In genomic region chr13:44272692-44273091, GRCh38 we compare ENCODE assay signal across 14 cellular contexts.
DNase-seq lines count a peak whose midpoint lies in the region; ATAC-seq and TF ChIP-seq lines count a peak whose summit lies in the region.
"Had no signal": no experiment of that assay in that cellular context is flagged by ENCODE, and none has a peak within 500 bp of the region (broad histone marks: within the 10 kb centered on the region; RNA-seq: fewer than 3 reads in every experiment).

No MANE protein-coding gene starts in this region.

- no peak overlapping the region for H3K4me3 Mint-ChIP-seq in HFFc6
- H3K4me3 Mint-ChIP-seq in CD14-positive monocyte, result no peak overlapping the region
- H3K4me3 Mint-ChIP-seq: brain had no signal

- DNase-seq in AG10803 (ENCODE audit: low read depth) (peak; percentile 8), HFFc6 (peak; percentile 39), coronary artery (ENCODE audit: low spot score) (peak; percentile 71), osteoblast (ENCODE audit: insufficient read length, low spot score, missing footprints) (peak; percentile 72), cortex of kidney (lab: John Stamatoyannopoulos, UW) (no peak), CD14-positive monocyte (ENCODE audit: low spot score) (no peak), GOT3 (lab: John Stamatoyannopoulos, UW) (no peak)
- DNase-seq: activated CD4-positive, alpha-beta T cell treated with anti-CD3 and anti-CD28 coated beads, Interleukin-2, amount 50 U/mL, for 48 hours; KBM-7; NCI-H1436 treated with DMSO at 0.1 percent for 48 hours; NCI-H510A treated with DMSO at 0.1 percent for 48 hours had no signal

- H3K36me3 Mint-ChIP-seq in HFFc6 (ENCODE audit: low read depth), result no peaks in the 10 kb centered on the region
- H3K36me3 Mint-ChIP-seq in CD14-positive monocyte, result no peaks in the 10 kb centered on the region
- H3K36me3 Mint-ChIP-seq: brain had no signal

- no peaks in the 10 kb centered on the region for H4K20me1 ChIP-seq in osteoblast (ENCODE audit: insufficient read depth, low read length)

- no peaks in the 10 kb centered on the region for H3K36me3 ChIP-seq in osteoblast (ENCODE audit: insufficient read depth, low read length)
- H3K36me3 ChIP-seq: thyroid gland had no signal

- H3K27ac Mint-ChIP-seq in HFFc6 (no peak overlapping the region; the same call in 1 of the 2 replicates), CD14-positive monocyte (no peak overlapping the region)

- peaks cover 51% of the 10 kb centered on the region for H3K4me1 ChIP-seq in osteoblast (ENCODE audit: insufficient read depth, low read length)

- TF ChIP-seq CTCF in AG10803 (conservative IDR thresholded peaks at IDR 0.05; ENCODE audit: low read length), result no peak
- no peak for TF ChIP-seq CTCF in HFFc6 (IDR thresholded peaks at IDR 0.05)
- no peak for TF ChIP-seq CTCF in coronary artery (IDR thresholded peaks at IDR 0.05)
- TF ChIP-seq CTCF in osteoblast (IDR thresholded peaks at IDR 0.05; ENCODE audit: extremely low read depth, low read depth, low read length), result no peak
- TF ChIP-seq CTCF in CD14-positive monocyte (IDR thresholded peaks at IDR 0.05), result no peak

- no peaks in the 10 kb centered on the region for H3K9me3 ChIP-seq in osteoblast (ENCODE audit: low read depth, low read length)
- H3K9me3 ChIP-seq: thyroid gland had no signal

- intact Hi-C loops in CD14-positive monocyte (cut with micrococcal nuclease), result no loop called here

- H3K9me3 Mint-ChIP-seq in HFFc6 (no peaks in the 10 kb centered on the region), CD14-positive monocyte (peaks cover 0 to 7% (median 2%) of the 10 kb centered on the region in 7 donors)

- H3K27me3 ChIP-seq in osteoblast (ENCODE audit: insufficient read depth, low read length), result no peaks in the 10 kb centered on the region
- H3K27me3 ChIP-seq: thyroid gland had no signal

- H3K4me3 ChIP-seq in AG10803 (ENCODE audit: low read length) (no peak overlapping the region), coronary artery (no peak overlapping the region), osteoblast (ENCODE audit: insufficient read depth, low read length) (no peak overlapping the region)
- H3K4me3 ChIP-seq: thyroid gland had no signal

- H2AFZ ChIP-seq in osteoblast (ENCODE audit: low read length), result no peak overlapping the region

- H3K79me2 ChIP-seq in osteoblast (ENCODE audit: insufficient read depth, low read length), result no peaks in the 10 kb centered on the region

- H3K27ac ChIP-seq in coronary artery, result peak overlapping the region; percentile 81 to 90
- H3K27ac ChIP-seq in osteoblast (ENCODE audit: low read depth, low read length), result no peak overlapping the region

- no peak for ATAC-seq in GM19397 (IDR thresholded peaks at IDR 0.05; ENCODE audit: unreplicated experiment)

- H3K4me2 ChIP-seq in osteoblast (ENCODE audit: insufficient read depth, low read length), result no peak overlapping the region

- H3K4me1 Mint-ChIP-seq in HFFc6 (ENCODE audit: low read depth), result peaks cover 62% of the 10 kb centered on the region
- peaks cover 13% of the 10 kb centered on the region for H3K4me1 Mint-ChIP-seq in CD14-positive monocyte

- H3K27me3 Mint-ChIP-seq in HFFc6 (ENCODE audit: insufficient read depth), result peaks cover 1% of the 10 kb centered on the region
- peaks cover 2 to 7% (median 3%) of the 10 kb centered on the region in 3 donors for H3K27me3 Mint-ChIP-seq in CD14-positive monocyte (ENCODE audit: low read depth in 3 of 3)

Comparison
In these comparisons a context has a peak if more than half of its experiments do, and no peak if none do; other contexts are left out.
1. DNase-seq: peak in AG10803 (single experiment), HFFc6 (single experiment), coronary artery (single experiment) and osteoblast (single experiment); none in cortex of kidney (single experiment), CD14-positive monocyte (single experiment) and GOT3 (single experiment).